Comparison of ENCODE assay signal across 16 cellular contexts in genomic region chr10:42898037-42898960, GRCh38.
"Had no signal": no experiment of that assay in that cellular context is flagged by ENCODE, and none has a peak within 500 bp of the region (broad histone marks: within the 10 kb centered on the region; RNA-seq: fewer than 3 reads in every experiment).

No MANE protein-coding gene starts in this region.

- H3K9me3 ChIP-seq: lower lobe of right lung had no signal

- H3K4me3 ChIP-seq: esophagus squamous epithelium, lower lobe of right lung, skin epidermis had no signal

- H3K36me3 ChIP-seq: esophagus squamous epithelium, lower lobe of right lung had no signal

- FAIRE-seq: astrocyte had no signal

- H3K27ac ChIP-seq: esophagus squamous epithelium, lower lobe of right lung had no signal

- H3K9me3 Mint-ChIP-seq: type B pancreatic cell had no signal

- H3K27ac Mint-ChIP-seq: activated naive CD8-positive, alpha-beta T cell treated with anti-CD3 and anti-CD28 coated beads for 36 hours; activated T-cell treated with anti-CD3 and anti-CD28 coated beads, Interleukin-2, amount 50 U/mL, for 24 hours; mesothelial cell of epicardium; stimulated activated effector memory CD8-positive, alpha-beta T cell treated with anti-CD3 and anti-CD28 coated beads, Interleukin-12 subunit alpha, Interleukin-12 subunit beta, amount 100 ng/mL, for 72 hours; type B pancreatic cell had no signal

- H3K27me3 Mint-ChIP-seq: type B pancreatic cell had no signal

- H3K36me3 Mint-ChIP-seq: mesothelial cell of epicardium; stimulated activated effector memory CD8-positive, alpha-beta T cell treated with anti-CD3 and anti-CD28 coated beads, Interleukin-12 subunit alpha, Interleukin-12 subunit beta, amount 100 ng/mL, for 72 hours; type B pancreatic cell had no signal

- H3K4me1 Mint-ChIP-seq: mesothelial cell of epicardium had no signal

- ATAC-seq: stimulated activated effector memory CD8-positive, alpha-beta T cell treated with anti-CD3 and anti-CD28 coated beads, Interleukin-12 subunit alpha, Interleukin-12 subunit beta, amount 100 ng/mL, for 72 hours had no signal

- H3K4me1 ChIP-seq: esophagus squamous epithelium, lower lobe of right lung had no signal

- H3K4me3 Mint-ChIP-seq: activated naive CD8-positive, alpha-beta T cell treated with anti-CD3 and anti-CD28 coated beads for 36 hours; activated T-cell treated with anti-CD3 and anti-CD28 coated beads, Interleukin-2, amount 50 U/mL, for 24 hours; mesothelial cell of epicardium; stimulated activated effector memory CD8-positive, alpha-beta T cell treated with anti-CD3 and anti-CD28 coated beads, Interleukin-12 subunit alpha, Interleukin-12 subunit beta, amount 100 ng/mL, for 72 hours; type B pancreatic cell had no signal

- DNase-seq: activated CD4-positive, alpha-beta T cell treated with anti-CD3 and anti-CD28 coated beads, Interleukin-2, amount 50 U/mL, for 4 hours; activated CD4-positive, CD25-positive, alpha-beta regulatory T cell treated with anti-CD3 and anti-CD28 coated beads, Interleukin-2, amount 50 U/mL, for 72 hours; activated effector memory CD4-positive, alpha-beta T cell treated with anti-CD3 and anti-CD28 coated beads, Interleukin-2, amount 50 U/mL, for 16 hours; activated naive CD8-positive, alpha-beta T cell treated with anti-CD3 and anti-CD28 coated beads for 36 hours; activated T-cell treated with anti-CD3 and anti-CD28 coated beads, Interleukin-2, amount 50 U/mL, for 24 hours; esophagus squamous epithelium; foreskin fibroblast; head of caudate nucleus; lower lobe of right lung; substantia nigra; SW 1271 had no signal
